13 cellular contexts compared by ENCODE assay signal in genomic region chr2:144914113-144914512, GRCh38.
A peak's percentile ranks its signal among the peaks of the same experiment; 100 is the strongest.
DNase-seq lines count a peak whose midpoint lies in the region; ATAC-seq, FAIRE-seq and TF ChIP-seq lines count a peak whose summit lies in the region.
"Had no signal": no experiment of that assay in that cellular context is flagged by ENCODE, and none has a peak within 500 bp of the region (broad histone marks: within the 10 kb centered on the region; RNA-seq: fewer than 3 reads in every experiment).

No MANE protein-coding gene starts in this region.

- in situ Hi-C loops in HepG2 (cut with HindIII; ENCODE audit: extremely low pct_ligation_motif_present, low pct_unique_long_range_greater_than_20kb) (no loop called here), gastrocnemius medialis (cut with MboI; ENCODE audit: low sequenced_read_pairs in 4 of 4) (no loop called here)

- no peak for TF ChIP-seq RAD21 in HepG2 (CRISPR knock-in tag; IDR thresholded peaks at IDR 0.05)

- no peak for ATAC-seq in HepG2
- no peak for ATAC-seq in right lobe of liver
- no peak for ATAC-seq in gastrocnemius medialis
- ATAC-seq: HCT116 had no signal

- no peaks in the 10 kb centered on the region for H3K36me3 ChIP-seq in HepG2 (replicated peaks in 1 of 2; ENCODE audit: control insufficient read depth in 1 of 2, insufficient read depth in 2 of 2, low read length in 2 of 2)
- no peaks in the 10 kb centered on the region for H3K36me3 ChIP-seq in right lobe of liver
- no peaks in the 10 kb centered on the region for H3K36me3 ChIP-seq in SK-N-MC (ENCODE audit: insufficient read depth, low read length)
- no peaks in the 10 kb centered on the region for H3K36me3 ChIP-seq in endothelial cell of umbilical vein (ENCODE audit: control insufficient read depth in 2 of 2, extremely low read depth in 1 of 2, insufficient read depth in 2 of 2, low read length in 2 of 2)
- no peaks in the 10 kb centered on the region for H3K36me3 ChIP-seq in gastrocnemius medialis
- H3K36me3 ChIP-seq in Peyer's patch = no peaks in the 10 kb centered on the region
- H3K36me3 ChIP-seq: BLaER1 had no signal

- no peaks in the 10 kb centered on the region; the same call in 1 of the 2 replicates for H3K9me3 ChIP-seq in HepG2 (ENCODE audit: low read length)
- H3K9me3 ChIP-seq in right lobe of liver = peaks cover 0 to 3% (median 0%) of the 10 kb centered on the region in 4 donors
- peaks cover 4% of the 10 kb centered on the region; the same call in 1 of the 2 replicates for H3K9me3 ChIP-seq in SK-N-MC (ENCODE audit: low read depth, low read length)
- H3K9me3 ChIP-seq in endothelial cell of umbilical vein (replicated peaks; ENCODE audit: control insufficient read depth, insufficient read depth, low read length) = no peaks in the 10 kb centered on the region
- H3K9me3 ChIP-seq in gastrocnemius medialis = no peaks in the 10 kb centered on the region
- H3K9me3 ChIP-seq in Peyer's patch = no peaks in the 10 kb centered on the region
- H3K9me3 ChIP-seq: BLaER1, Caco-2 had no signal

- POLR2A ChIA-PET in HepG2 (lab: Yijun Ruan, JAX) (no interaction called here), endothelial cell of umbilical vein (lab: Charles Lee) (no interaction called here)

- no TSS peak for BruUV-seq in HepG2 (replicated peaks; lab: Mats Ljungman, UMichigan)
- no TSS peak for BruUV-seq in endothelial cell of umbilical vein (replicated peaks; lab: Mats Ljungman, UMichigan)

- H3K9me1 ChIP-seq in endothelial cell of umbilical vein (replicated peaks; ENCODE audit: control insufficient read depth, extremely low read depth, insufficient read depth, low read length) = no peaks in the 10 kb centered on the region

- no peak overlapping the region for H3K4me3 ChIP-seq in HepG2 (replicated peaks in 1 of 3; ENCODE audit: insufficient read depth in 1 of 3, low read depth in 2 of 3, low read length in 3 of 3)
- H3K4me3 ChIP-seq in right lobe of liver = no peak overlapping the region
- H3K4me3 ChIP-seq in SK-N-MC = no peak overlapping the region
- H3K4me3 ChIP-seq in endothelial cell of umbilical vein (replicated peaks in 1 of 3; ENCODE audit: insufficient read depth in 1 of 3, low read depth in 1 of 3, low read length in 3 of 3) = no peak overlapping the region
- no peak overlapping the region for H3K4me3 ChIP-seq in gastrocnemius medialis
- H3K4me3 ChIP-seq in Peyer's patch = no peak overlapping the region
- H3K4me3 ChIP-seq: BLaER1, GM23248 had no signal

- no peak overlapping the region for H3K9ac ChIP-seq in HepG2 (ENCODE audit: insufficient read depth, low read depth, low read length)
- no peak overlapping the region for H3K9ac ChIP-seq in SK-N-MC (ENCODE audit: insufficient read length)
- no peak overlapping the region for H3K9ac ChIP-seq in endothelial cell of umbilical vein (replicated peaks; ENCODE audit: extremely low read depth, insufficient read depth, low read length)
- H3K9ac ChIP-seq: BLaER1, GM23248 had no signal

- CTCF ChIA-PET in HepG2 (lab: Yijun Ruan, JAX; ENCODE audit: low intra/inter-chr PET ratio, low total read pairs) (no interaction called here), endothelial cell of umbilical vein (lab: Charles Lee) (no interaction called here)

- no peak overlapping the region for H3K4me2 ChIP-seq in HepG2 (ENCODE audit: low read depth, low read length)
- H3K4me2 ChIP-seq in endothelial cell of umbilical vein (ENCODE audit: insufficient read depth, low read length) = no peak overlapping the region
- H3K4me2 ChIP-seq: BLaER1 had no signal

- no peaks in the 10 kb centered on the region for H3K4me1 ChIP-seq in HepG2 (ENCODE audit: insufficient read depth, low read length)
- no peaks in the 10 kb centered on the region for H3K4me1 ChIP-seq in right lobe of liver
- H3K4me1 ChIP-seq in endothelial cell of umbilical vein (ENCODE audit: control insufficient read depth, extremely low read depth, insufficient read depth, low read length) = no peaks in the 10 kb centered on the region
- no peaks in the 10 kb centered on the region for H3K4me1 ChIP-seq in gastrocnemius medialis
- H3K4me1 ChIP-seq in Peyer's patch = no peaks in the 10 kb centered on the region
- H3K4me1 ChIP-seq: Caco-2 had no signal

- TF ChIP-seq EP300 in HepG2 (IDR thresholded peaks at IDR 0.05; ENCODE audit: low read depth in 2 of 2, low read length in 2 of 2) (no peak), HepG2 (CRISPR knock-in tag; IDR thresholded peaks at IDR 0.05; ENCODE audit: borderline replicate concordance) (no peak)

- H3K27me3 ChIP-seq in HepG2 (ENCODE audit: control insufficient read depth in 1 of 2, insufficient read depth in 2 of 2, low read length in 2 of 2) = no peaks in the 10 kb centered on the region
- no peaks in the 10 kb centered on the region for H3K27me3 ChIP-seq in right lobe of liver
- H3K27me3 ChIP-seq in endothelial cell of umbilical vein (ENCODE audit: control insufficient read depth in 2 of 2, insufficient read depth in 2 of 2, low read length in 2 of 2) = no peaks in the 10 kb centered on the region
- H3K27me3 ChIP-seq in gastrocnemius medialis = no peaks in the 10 kb centered on the region
- H3K27me3 ChIP-seq in Peyer's patch = no peaks in the 10 kb centered on the region
- H3K27me3 ChIP-seq: BLaER1 had no signal

- DNase-seq in HepG2 (ENCODE audit: low spot score) = no peak
- DNase-seq in right lobe of liver = no peak
- no peak for DNase-seq in SK-N-MC (ENCODE audit: low read depth, low spot score)
- DNase-seq in endothelial cell of umbilical vein (ENCODE audit: low read depth, low spot score) = no peak
- no peak for DNase-seq in gastrocnemius medialis
- DNase-seq in NCI-H128 (lab: John Stamatoyannopoulos, UW; ENCODE audit: unreplicated experiment) = no peak
- DNase-seq in Peyer's patch = no peak
- DNase-seq: AML-193; Caco-2; CD8-positive, alpha-beta memory T cell had no signal

- H3K79me2 ChIP-seq in HepG2 (ENCODE audit: insufficient read depth, low read length) (no peaks in the 10 kb centered on the region), endothelial cell of umbilical vein (ENCODE audit: control insufficient read depth, insufficient read depth, low read length) (no peaks in the 10 kb centered on the region)

- TF ChIP-seq POLR2A in HepG2 (IDR thresholded peaks at IDR 0.05; ENCODE audit: insufficient read depth in 1 of 2, low read depth in 2 of 2, low read length in 2 of 2) (no peak), right lobe of liver (IDR thresholded peaks at IDR 0.05) (no peak), endothelial cell of umbilical vein (IDR thresholded peaks at IDR 0.05; ENCODE audit: low read depth, low read length) (no peak), gastrocnemius medialis (IDR thresholded peaks at IDR 0.05) (no peak), Peyer's patch (IDR thresholded peaks at IDR 0.05) (no peak)

- dilution Hi-C loops in endothelial cell of umbilical vein (cut with MboI; ENCODE audit: extremely low pct_ligation_motif_present, low sequenced_read_pairs) = no loop called here

- H3K27ac ChIP-seq in HepG2 (ENCODE audit: extremely low read length, insufficient read depth, low read length) (no peak overlapping the region), right lobe of liver (no peak overlapping the region), SK-N-MC (peak overlapping the region; percentile 16; the same call in 1 of the 2 replicates), endothelial cell of umbilical vein (ENCODE audit: insufficient read depth, low read depth, low read length) (no peak overlapping the region), gastrocnemius medialis (no peak overlapping the region), Peyer's patch (no peak overlapping the region)
- H3K27ac ChIP-seq: BLaER1, GM23248 had no signal

- no peak for FAIRE-seq in HepG2 (lab: Jason Lieb, UNC)
- no peak for FAIRE-seq in endothelial cell of umbilical vein (lab: Jason Lieb, UNC)

- H4K20me1 ChIP-seq in HepG2 (ENCODE audit: insufficient read depth, low read length) (no peaks in the 10 kb centered on the region), endothelial cell of umbilical vein (replicated peaks; ENCODE audit: control insufficient read depth, extremely low read depth, insufficient read depth, low read length) (no peaks in the 10 kb centered on the region)
- H4K20me1 ChIP-seq: BLaER1 had no signal

- WGBS in HepG2 (ENCODE audit: low lambda C conversion rate) = 2% methylated on average over 1 of the region's 1 CpG
- 33% methylated on average over 1 of the region's 1 CpG for WGBS in right lobe of liver (ENCODE audit: insufficient coverage, low coverage, low lambda C conversion rate, missing lambda C conversion rate)

- TF ChIP-seq CTCF in HepG2 (CRISPR knock-in tag; IDR thresholded peaks at IDR 0.05) (no peak), right lobe of liver (IDR thresholded peaks at IDR 0.05) (no peak), endothelial cell of umbilical vein (IDR thresholded peaks at IDR 0.05; ENCODE audit: extremely low read depth in 1 of 2, insufficient read depth in 1 of 2, low read depth in 1 of 2, low read length in 2 of 2) (no peak), gastrocnemius medialis (IDR thresholded peaks at IDR 0.05 in 4 of 5, conservative IDR thresholded peaks at IDR 0.05 in 1 of 5) (no peak), Peyer's patch (IDR thresholded peaks at IDR 0.05) (no peak)

- intact Hi-C loops in HepG2 (cut with micrococcal nuclease; ENCODE audit: unreplicated experiment) (no loop called here), right lobe of liver (cut with DNase I) (no loop called here), endothelial cell of umbilical vein (cut with micrococcal nuclease) (no loop called here), gastrocnemius medialis (cut with DNase I; ENCODE audit: low total_unique reads) (no loop called here)

- H2AFZ ChIP-seq in HepG2 (ENCODE audit: low read length) (no peak overlapping the region), endothelial cell of umbilical vein (ENCODE audit: low read depth, low read length) (no peak overlapping the region)
- H2AFZ ChIP-seq: GM23248 had no signal

TF ChIP-seq in HepG2, 621 proteins besides CTCF, POLR2A, EP300 and RAD21 (continues in another document):
- no peak for TF ChIP-seq KAT2B (IDR thresholded peaks at IDR 0.05; ENCODE audit: borderline replicate concordance, low read depth, low read length)
- TF ChIP-seq SNAPC5 (CRISPR knock-in tag; IDR thresholded peaks at IDR 0.05; ENCODE audit: borderline replicate concordance) = no peak
- peak; percentile 53; the same call in 1 of the 2 replicates for TF ChIP-seq LCORL (IDR thresholded peaks at IDR 0.05)
- no peak for TF ChIP-seq LCORL (CRISPR knock-in tag; IDR thresholded peaks at IDR 0.05)

TF ChIP-seq in endothelial cell of umbilical vein, 7 proteins besides CTCF, POLR2A, EP300 and RAD21:
- TF ChIP-seq JUN (IDR thresholded peaks at IDR 0.05; ENCODE audit: borderline replicate concordance, insufficient read depth, insufficient read length, low read depth) (peak; percentile 31), FOS (IDR thresholded peaks at IDR 0.05; ENCODE audit: borderline replicate concordance, insufficient read depth, low read length) (no peak)
